Comparison of ENCODE assay signal across 9 cellular contexts in genomic region chr12:111429760-111430417, GRCh38. TPM values are rescaled to one million over a fixed set of nuclear protein-coding genes. Genes with fewer than 3 reads are reported as not detected.
A peak's percentile ranks its signal among the peaks of the same experiment; 100 is the strongest.
DNase-seq lines count a peak whose midpoint lies in the region; ATAC-seq, FAIRE-seq and TF ChIP-seq lines count a peak whose summit lies in the region.
"Had no signal": no experiment of that assay in that cellular context is flagged by ENCODE, and none has a peak within 500 bp of the region (broad histone marks: within the 10 kb centered on the region; RNA-seq: fewer than 3 reads in every experiment).

No MANE protein-coding gene starts in this region.

- peaks cover 47% of the 10 kb centered on the region for H4K20me1 ChIP-seq in K562 (replicated peaks; ENCODE audit: control insufficient read depth, insufficient read depth, low read length)

- no peak overlapping the region; the same call in 1 of the 2 replicates for H3K4me2 ChIP-seq in K562 (ENCODE audit: insufficient read depth, low read length)

- ATAC-seq in K562 (no peak), HG03025 (IDR thresholded peaks at IDR 0.05; ENCODE audit: low FRiP score, unreplicated experiment) (no peak)

- H3K4me3 ChIP-seq in K562 = no peak overlapping the region
- no peak overlapping the region for H3K4me3 ChIP-seq in small intestine (ENCODE audit: low read depth in 1 of 2, low read length in 2 of 2)

- no peak for TF ChIP-seq POLR2A in K562 (conservative IDR thresholded peaks at IDR 0.05)

- no peaks in the 10 kb centered on the region for H3K9me1 ChIP-seq in K562 (ENCODE audit: control insufficient read depth, insufficient read depth, low read length)

- no peak overlapping the region for H2AFZ ChIP-seq in K562 (ENCODE audit: low read depth, low read length)

- in situ Hi-C loops in K562 (cut with MboI) = no loop called here

- no peak for FAIRE-seq in K562 (lab: Jason Lieb, UNC)
- FAIRE-seq in small intestine (lab: Jason Lieb, UNC) = no peak

- H3K9me3 Mint-ChIP-seq in Calu3 (ENCODE audit: low read depth, unreplicated experiment) = no peaks in the 10 kb centered on the region

- H3K4me1 ChIP-seq in K562 (replicated peaks in 1 of 2; ENCODE audit: control insufficient read depth in 2 of 2, insufficient read depth in 2 of 2, low read length in 2 of 2) = peaks cover 18 to 43% of the 10 kb centered on the region in 2 experiments
- H3K4me1 ChIP-seq in small intestine (ENCODE audit: control insufficient read depth in 2 of 2, insufficient read depth in 1 of 2, low read depth in 1 of 2, low read length in 1 of 2) = peaks cover 0 to 21% of the 10 kb centered on the region in 2 donors

- WGBS in K562 (ENCODE audit: insufficient coverage, low coverage, missing lambda C conversion rate) = 87% methylated on average over 20 of the region's 22 CpGs
- 49 to 66% (median 63%) methylated on average over 22 of the region's 22 CpGs for WGBS in small intestine, 3 donors

- POLR2A ChIA-PET in K562 (lab: Yijun Ruan, JAX) = interaction anchor here (0.7 to 2.5 kb wide), 4 partner anchors 14 to 100 kb away, joined by 3 to 11 read pairs (median 6); no protein-coding TSS in a partner anchor
- POLR2A ChIA-PET in HEK293T (lab: Yijun Ruan, JAX) = interaction anchor here (0.7 kb wide), 1 partner anchor 434 kb away, joined by 3 read pairs; no protein-coding TSS in a partner anchor

- no peak for DNase-seq in Calu3
- DNase-seq in T-helper 2 cell = peak; percentile 43 to 88 (median 75)
- no peak for DNase-seq in K562 (ENCODE audit: extremely low read depth in 1 of 4, low spot score in 3 of 4)
- peak; percentile 39 for DNase-seq in small intestine
- DNase-seq in HK-2 (ENCODE audit: unreplicated experiment) = no peak
- no peak for DNase-seq in HEK293T (ENCODE audit: extremely low spot score)
- no peak for DNase-seq in NCI-H146 (lab: John Stamatoyannopoulos, UW)
- DNase-seq: NCI-H1694 had no signal

- peaks cover 96% of the 10 kb centered on the region for H3K79me2 ChIP-seq in K562 (ENCODE audit: control insufficient read depth, insufficient read depth, low read length)

- TF ChIP-seq RAD21 in K562 (CRISPR knock-in tag; conservative IDR thresholded peaks at IDR 0.05 in 1 of 2, IDR thresholded peaks at IDR 0.05 in 1 of 2) = no peak

- H3K9me3 ChIP-seq in K562 (replicated peaks; ENCODE audit: control insufficient read depth, insufficient read depth, low read depth, low read length) = no peaks in the 10 kb centered on the region
- no peaks in the 10 kb centered on the region for H3K9me3 ChIP-seq in small intestine (ENCODE audit: control insufficient read depth, low read depth)

- H3K9ac ChIP-seq in K562 (ENCODE audit: insufficient read depth in 1 of 2, low read depth in 2 of 2, low read length in 2 of 2) = peak overlapping the region in 1 of 2 experiments; percentile 80; a peak in 2 of 4 replicates

- BruUV-seq in Calu3 (replicated peaks; lab: Mats Ljungman, UMichigan) (no TSS peak), K562 (replicated peaks; lab: Mats Ljungman, UMichigan) (no TSS peak)

- no peaks in the 10 kb centered on the region for H3K27me3 Mint-ChIP-seq in Calu3 (ENCODE audit: unreplicated experiment)

- peaks cover 30% of the 10 kb centered on the region for H3K4me1 Mint-ChIP-seq in Calu3 (ENCODE audit: low read depth, unreplicated experiment)

- H3K27me3 ChIP-seq in K562 (ENCODE audit: control insufficient read depth in 2 of 2, insufficient read depth in 2 of 2, low read length in 2 of 2) = no peaks in the 10 kb centered on the region
- no peaks in the 10 kb centered on the region for H3K27me3 ChIP-seq in small intestine (ENCODE audit: control insufficient read depth in 2 of 2, insufficient read depth in 2 of 2, low read length in 2 of 2)

- no peak for TF ChIP-seq EP300 in K562 (IDR thresholded peaks at IDR 0.05; ENCODE audit: low read length)

- H3K36me3 ChIP-seq in K562 (ENCODE audit: control insufficient read depth, insufficient read depth, low read length) = peaks cover 75% of the 10 kb centered on the region
- H3K36me3 ChIP-seq in small intestine (ENCODE audit: control insufficient read depth in 2 of 2, insufficient read depth in 2 of 2, low read length in 2 of 2) = no peaks in the 10 kb centered on the region

- H3K27ac ChIP-seq in K562 (ENCODE audit: extremely low read depth, low read depth, low read length) (no peak overlapping the region; the same call in 2 of the 3 replicates), small intestine (ENCODE audit: low read depth in 1 of 2, low read length in 1 of 2) (peak overlapping the region; percentile 5 to 65)

- TF ChIP-seq CTCF in Calu3 (IDR thresholded peaks at IDR 0.05; ENCODE audit: unreplicated experiment) (no peak), K562 (IDR thresholded peaks at IDR 0.05 in 2 of 3, conservative IDR thresholded peaks at IDR 0.05 in 1 of 3; ENCODE audit: insufficient read depth in 2 of 3, low read depth in 1 of 3, low read length in 3 of 3) (no peak)

- H3K4me3 Mint-ChIP-seq in Calu3 (ENCODE audit: low read depth, unreplicated experiment) = no peak overlapping the region

- intact Hi-C loops in Calu3 (cut with micrococcal nuclease; ENCODE audit: unreplicated experiment) = no loop called here
- intact Hi-C loops in K562 (cut with micrococcal nuclease) = no loop called here

- peaks cover 31% of the 10 kb centered on the region for H3K36me3 Mint-ChIP-seq in Calu3 (ENCODE audit: insufficient read depth, unreplicated experiment)

- CTCF ChIA-PET in Calu3 (lab: Charles Lee) = interaction anchor here (1.0 kb wide), 1 partner anchor 33 kb away, joined by 3 read pairs; no protein-coding TSS in a partner anchor
- CTCF ChIA-PET in K562 (lab: Yijun Ruan, JAX; ENCODE audit: low intra/inter-chr PET ratio) = no interaction called here
- CTCF ChIA-PET in HEK293T (lab: Yijun Ruan, JAX) = no interaction called here

- peak overlapping the region; percentile 31 for H3K27ac Mint-ChIP-seq in Calu3 (ENCODE audit: unreplicated experiment)

TF ChIP-seq in K562, 482 proteins besides CTCF, POLR2A, EP300 and RAD21:
- no peak for TF ChIP-seq CSDE1 (IDR thresholded peaks at IDR 0.05)
- TF ChIP-seq POLR2G (IDR thresholded peaks at IDR 0.05; ENCODE audit: low read depth, low read length) = peak; percentile 67

TF ChIP-seq in HEK293T, 16 proteins besides CTCF, POLR2A, EP300 and RAD21:
- no peak for TF ChIP-seq SUZ12 (IDR thresholded peaks at IDR 0.05)
- no peak for TF ChIP-seq PKNOX1 (IDR thresholded peaks at IDR 0.05)
- no peak for TF ChIP-seq FOXA1 (IDR thresholded peaks at IDR 0.05)
- TF ChIP-seq L3MBTL2 (conservative IDR thresholded peaks at IDR 0.05) = no peak

RNA-seq across cellular contexts. Expression of gene SH2B3, which starts 24.2 kb away (rescaled TPM):
- 14.3 and 17.3 TPM in 2 replicates for total RNA-seq in Calu3 (2022)
- 50.2 and 69.6 TPM in 2 replicates for total RNA-seq in K562 (2011; cell fraction: chromatin; rRNA removed; ENCODE audit: low replicate concordance)
- 38.4 and 40.4 TPM in 2 replicates for total RNA-seq in K562 (2011; cell fraction: nucleolus; rRNA removed)
- total RNA-seq in K562 (2011; cell fraction: nucleoplasm; rRNA removed) = 52.1 and 86.9 TPM in 2 replicates
- 46.7 and 52.0 TPM in 2 replicates for total RNA-seq in K562 (2014; rRNA removed)
- 37.4 and 46.7 TPM in 2 replicates for total RNA-seq in K562 (2014; rRNA removed; fragmentation: Illumina TruSeq; extraction: Trizol)
- 22.9 and 23.4 TPM in 2 replicates for total RNA-seq in K562 (2015; rRNA removed; fragmentation: Illumina TruSeq; extraction: Trizol)
- 63.8 and 75.3 TPM in 2 replicates for total RNA-seq in K562 (2021)
- 28.2 and 32.5 TPM in 2 replicates for polyA plus RNA-seq in K562 (2011; rRNA removed)
- 33.3 and 57.9 TPM in 2 replicates for polyA plus RNA-seq in K562 (2011; cell fraction: cytosol; rRNA removed)
- polyA plus RNA-seq in K562 (2011; cell fraction: nucleus; rRNA removed) = 25.5 and 39.5 TPM in 2 replicates
- polyA plus RNA-seq in K562 (2012) = 29.2 and 33.2 TPM in 2 replicates
- polyA plus RNA-seq in K562 (2014; fragmentation: Illumina TruSeq; extraction: Trizol) = 59.9 and 64.4 TPM in 2 replicates
- polyA plus RNA-seq in K562 (2014; fragmentation: Nextera tagmentation; extraction: Ambion mirVana) = 10 to 100 TPM; 10.8 to 14.3 TPM
- 38.6 and 41.3 TPM in 2 replicates for polyA plus RNA-seq in K562 (2014; rRNA removed)
- 22.2 and 28.8 TPM in 2 replicates for polyA minus RNA-seq in K562 (2011; rRNA and poly(A)+ RNA removed)
- polyA minus RNA-seq in K562 (2011; cell fraction: cytosol; rRNA and poly(A)+ RNA removed) = 40.8 and 46.0 TPM in 2 replicates
- polyA minus RNA-seq in K562 (2011; cell fraction: nucleus; rRNA and poly(A)+ RNA removed) = 10.2 and 14.4 TPM in 2 replicates
- 10 to 100 TPM in 1 of 3 donors, 1 to 10 TPM in 1, under 1 TPM in 1; 0.67 to 14.9 (median 4.6) TPM for polyA plus RNA-seq in small intestine

Comparison
In these comparisons a context has a peak if more than half of its experiments do, and no peak if none do; other contexts are left out.
1. DNase-seq: peak in T-helper 2 cell (5 of 5) and small intestine (single experiment); none in Calu3 (single experiment), K562 (0 of 4), HK-2 (single experiment), HEK293T (single experiment) and NCI-H146 (single experiment).